25 cellular contexts compared by ENCODE assay signal in genomic region chr15:89293012-89293411, GRCh38.
"Had no signal": no experiment of that assay in that cellular context is flagged by ENCODE, and none has a peak within 500 bp of the region (broad histone marks: within the 10 kb centered on the region; RNA-seq: fewer than 3 reads in every experiment).

No MANE protein-coding gene starts in this region.

- H3K4me2 ChIP-seq: neural progenitor cell had no signal

- H3K4me1 ChIP-seq: body of pancreas, left lung, neural progenitor cell, right lobe of liver, tibial artery had no signal

- H3K9me3 ChIP-seq: body of pancreas, left lung, right lobe of liver, tibial artery had no signal

- H3K9ac ChIP-seq: neural progenitor cell had no signal

- H3K27me3 ChIP-seq: body of pancreas, cardiac muscle cell, left lung, neural progenitor cell, right lobe of liver, tibial artery had no signal

- DNase-seq: activated CD4-positive, alpha-beta T cell treated with anti-CD3 and anti-CD28 coated beads for 1 hour; activated CD4-positive, alpha-beta T cell treated with anti-CD3 and anti-CD28 coated beads, Interleukin-2, amount 50 U/mL, for 1 hour; activated CD8-positive, alpha-beta T cell treated with anti-CD3 and anti-CD28 coated beads, Interleukin-2, amount 10 ng/mL, durations not matched to agents 7 days and 5 days; activated gamma-delta T cell treated with Interleukin-2 at 50 U/mL for 16 hours; anterior cingulate cortex; body of pancreas; cortex of kidney; endodermal cell; glutamatergic neuron; hippocampal formation; kidney glomerular epithelial cell; left lung; naive thymus-derived CD8-positive, alpha-beta T cell; posterior cingulate gyrus; right lobe of liver; small intestine; stimulated activated CD4-positive, alpha-beta T cell treated with anti-CD3 and anti-CD28 coated beads, Interleukin-2, amount 100 ng/mL, for 24 hours; stimulated activated naive CD8-positive, alpha-beta T cell treated with anti-CD3 and anti-CD28 coated beads, Interleukin-15, amount 100 ng/mL, for 72 hours; tibial artery had no signal

- H3K27ac ChIP-seq: body of pancreas, cardiac muscle cell, left lung, neural progenitor cell, right lobe of liver, tibial artery had no signal

- H3K36me3 ChIP-seq: right lobe of liver, tibial artery had no signal

- FAIRE-seq: frontal cortex, small intestine, TTC549 had no signal

- H3K4me3 ChIP-seq: body of pancreas, cardiac muscle cell, left lung, lung, neural progenitor cell, right lobe of liver, tibial artery had no signal

- ATAC-seq: activated CD8-positive, alpha-beta T cell treated with anti-CD3 and anti-CD28 coated beads, Interleukin-2, amount 10 ng/mL, durations not matched to agents 7 days and 5 days; body of pancreas; left lung; naive thymus-derived CD8-positive, alpha-beta T cell; right lobe of liver; stimulated activated effector memory CD8-positive, alpha-beta T cell treated with anti-CD3 and anti-CD28 coated beads, Interleukin-12 subunit alpha, Interleukin-12 subunit beta, amount 100 ng/mL, for 72 hours; stimulated activated naive CD8-positive, alpha-beta T cell treated with anti-CD3 and anti-CD28 coated beads, Interleukin-15, amount 100 ng/mL, for 72 hours had no signal

- H2AFZ ChIP-seq: neural progenitor cell had no signal
